Comparison of ENCODE assay signal across 8 cellular contexts in genomic region chr15:75686212-75686642, GRCh38. TPM values are rescaled to one million over a fixed set of nuclear protein-coding genes. Genes with fewer than 3 reads are reported as not detected.
DNase-seq lines count a peak whose midpoint lies in the region; ATAC-seq, FAIRE-seq and TF ChIP-seq lines count a peak whose summit lies in the region.
"Not testable (repeated sequence)": the region's sequence is repeated elsewhere in the genome, so short reads cannot be mapped to it uniquely, and the experiment has no call there.

No MANE protein-coding gene starts in this region.

- WGBS in heart right ventricle, 2 donors: 33 to 36% methylated on average over 14 of the region's 14 CpGs
- 30 to 38% methylated on average over 12 to 14 of the region's 14 CpGs for WGBS in pancreas, 2 donors

- H3K4me3 Mint-ChIP-seq in activated CD4-positive, alpha-beta T cell treated with anti-CD3 and anti-CD28 coated beads for 36 hours; stimulated activated naive B cell treated with anti-CD40 and anti-IgM and Interleukin-4, amounts not matched to agents 10 μg/mL and 1 μg/mL and 100 μg/mL, for 72 hours: not testable (repeated sequence)

- not testable (repeated sequence) for H3K27ac ChIP-seq in heart right ventricle, pancreas

- H3K4me1 ChIP-seq in heart right ventricle: peaks cover 0 to 16% (median 5%) of the 10 kb centered on the region in 9 donors
- not testable (repeated sequence) for H3K4me1 ChIP-seq in pancreas

- not testable (repeated sequence) for H3K27me3 ChIP-seq in heart right ventricle, pancreas

- not testable (repeated sequence) for H3K27ac Mint-ChIP-seq in activated CD4-positive, alpha-beta T cell treated with anti-CD3 and anti-CD28 coated beads for 36 hours; stimulated activated naive B cell treated with anti-CD40 and anti-IgM and Interleukin-4, amounts not matched to agents 10 μg/mL and 1 μg/mL and 100 μg/mL, for 72 hours

- not testable (repeated sequence) for H3K4me3 ChIP-seq in heart right ventricle, pancreas

- H3K4me1 Mint-ChIP-seq in activated CD4-positive, alpha-beta T cell treated with anti-CD3 and anti-CD28 coated beads for 36 hours; stimulated activated naive B cell treated with anti-CD40 and anti-IgM and Interleukin-4, amounts not matched to agents 10 μg/mL and 1 μg/mL and 100 μg/mL, for 72 hours: not testable (repeated sequence)

- ATAC-seq in HG03196 (IDR thresholded peaks at IDR 0.05; ENCODE audit: unreplicated experiment) (peak; percentile 61), heart right ventricle (peak; percentile 53 to 83 (median 75)), pancreas (peak; percentile 79 to 91 (median 86))
- peak; percentile 87 for ATAC-seq in activated CD4-positive, alpha-beta T cell treated with anti-CD3 and anti-CD28 coated beads for 36 hours
- ATAC-seq in stimulated activated naive B cell treated with anti-CD40 and anti-IgM and Interleukin-4, amounts not matched to agents 10 μg/mL and 1 μg/mL and 100 μg/mL, for 72 hours (replicated peaks): peak; percentile 84 to 91

- H3K36me3 Mint-ChIP-seq in activated CD4-positive, alpha-beta T cell treated with anti-CD3 and anti-CD28 coated beads for 36 hours (ENCODE audit: low read depth); stimulated activated naive B cell treated with anti-CD40 and anti-IgM and Interleukin-4, amounts not matched to agents 10 μg/mL and 1 μg/mL and 100 μg/mL, for 72 hours: not testable (repeated sequence)

- POLR2A ChIA-PET in activated CD4-positive, alpha-beta T cell treated with anti-CD3 and anti-CD28 coated beads for 36 hours (lab: Charles Lee): not testable (repeated sequence)

- not testable (repeated sequence) for H3K9me3 ChIP-seq in heart right ventricle, pancreas

- CTCF ChIA-PET in activated CD4-positive, alpha-beta T cell treated with anti-CD3 and anti-CD28 coated beads for 36 hours (lab: Charles Lee): interaction anchor here (0.6 to 1.7 kb wide), 9 partner anchors 9 to 318 kb away, joined by 3 to 6 read pairs (median 3); a partner anchor contains a TSS

- not testable (repeated sequence) for H3K27me3 Mint-ChIP-seq in activated CD4-positive, alpha-beta T cell treated with anti-CD3 and anti-CD28 coated beads for 36 hours; stimulated activated naive B cell treated with anti-CD40 and anti-IgM and Interleukin-4, amounts not matched to agents 10 μg/mL and 1 μg/mL and 100 μg/mL, for 72 hours

- intact Hi-C loops in activated CD4-positive, alpha-beta T cell treated with anti-CD3 and anti-CD28 coated beads for 36 hours (cut with DNase I, micrococcal nuclease): loop anchor here (1.0 to 10.0 kb wide), 2 partner anchors 116 to 661 kb away; partner anchors contain the start of gene PPCDC (in 1 of the 2)
- intact Hi-C loops in heart right ventricle (cut with DNase I) (loop anchor here in 6 of 10 donors (2.0 to 10.0 kb wide), 6 partner anchors 41 to 117 kb away; no protein-coding TSS in a partner anchor), pancreas (cut with DNase I) (loop anchor here (10.0 kb wide), 3 partner anchors 51 to 321 kb away; partner anchors contain the start of genes MAN2C1 (in 1 of the 3) and SNUPN (in 1 of the 3))

- not testable (repeated sequence) for H3K9me3 Mint-ChIP-seq in activated CD4-positive, alpha-beta T cell treated with anti-CD3 and anti-CD28 coated beads for 36 hours (ENCODE audit: low read depth); stimulated activated naive B cell treated with anti-CD40 and anti-IgM and Interleukin-4, amounts not matched to agents 10 μg/mL and 1 μg/mL and 100 μg/mL, for 72 hours

- DNase-seq in Caki2 (ENCODE audit: low read depth) (peak; percentile 37), NCI-H774 (lab: John Stamatoyannopoulos, UW) (peak; percentile 26), astrocyte of the hippocampus (ENCODE audit: low read depth, low spot score) (peak; percentile 77), heart right ventricle (peak; percentile 84 to 87), pancreas (peak; percentile 58 to 94 (median 86))
- peak; percentile 89 for DNase-seq in activated CD4-positive, alpha-beta T cell treated with anti-CD3 and anti-CD28 coated beads for 36 hours
- peak; percentile 76 for DNase-seq in stimulated activated naive B cell treated with anti-CD40 and anti-IgM and Interleukin-4, amounts not matched to agents 10 μg/mL and 1 μg/mL and 100 μg/mL, for 72 hours

- in situ Hi-C loops in Caki2 (cut with HindIII; ENCODE audit: low pct_unique_long_range_greater_than_20kb, low sequenced_read_pairs): not testable (repeated sequence)

- H3K36me3 ChIP-seq in heart right ventricle: peaks cover 0 to 55% (median 0%) of the 10 kb centered on the region in 9 donors
- not testable (repeated sequence) for H3K36me3 ChIP-seq in pancreas

- not testable (repeated sequence) for FAIRE-seq in pancreas (lab: Jason Lieb, UNC)

- peak; percentile 71 to 89 (median 76) for TF ChIP-seq CTCF in heart right ventricle (IDR thresholded peaks at IDR 0.05)
- peak; percentile 47 to 69 (median 67) for TF ChIP-seq CTCF in pancreas (IDR thresholded peaks at IDR 0.05)

RNA-seq across cellular contexts. Expression of gene CSPG4, which starts 26.4 kb away (rescaled TPM):
- total RNA-seq in Caki2 (2014; rRNA removed; shearing (Covaris generic); ENCODE audit: low replicate concordance): 0.03 and 0.20 TPM in 2 replicates
- not detected for total RNA-seq in activated CD4-positive, alpha-beta T cell treated with anti-CD3 and anti-CD28 coated beads for 36 hours
- total RNA-seq in heart right ventricle: 10 to 100 TPM in 8 of 10 donors, 1 to 10 TPM in 2; 7.4 to 19.8 (median 13.0) TPM
- polyA plus RNA-seq in heart right ventricle: 10 to 100 TPM; 12.1 TPM
- total RNA-seq in pancreas: 1 to 10 TPM in 2 of 6 donors, under 1 TPM in 4; 0.35 to 1.2 (median 0.95) TPM
- polyA plus RNA-seq in pancreas: 1 to 10 TPM; 2.9 to 3.1 TPM

RNA-seq across cellular contexts. Expression of gene SNX33, which starts 38.5 kb away (rescaled TPM):
- total RNA-seq in Caki2 (2014; rRNA removed; shearing (Covaris generic); ENCODE audit: low replicate concordance): 9.0 and 10.2 TPM in 2 replicates
- 1 to 10 TPM; 2.2 to 2.4 TPM for total RNA-seq in activated CD4-positive, alpha-beta T cell treated with anti-CD3 and anti-CD28 coated beads for 36 hours
- total RNA-seq in heart right ventricle: 10 to 100 TPM in 4 of 10 donors, 1 to 10 TPM in 6; 7.6 to 14.8 (median 9.8) TPM
- 1 to 10 TPM; 7.4 to 8.1 TPM for polyA plus RNA-seq in heart right ventricle
- 10 to 100 TPM; 12.8 to 24.1 (median 14.6) TPM for total RNA-seq in pancreas
- 10 to 100 TPM in 1 of 2 donors, 1 to 10 TPM in 1; 9.8 to 13.2 TPM for polyA plus RNA-seq in pancreas

RNA-seq across cellular contexts. Expression of gene IMP3, which starts 46.2 kb away (rescaled TPM):
- total RNA-seq in Caki2 (2014; rRNA removed; shearing (Covaris generic); ENCODE audit: low replicate concordance): 52.3 and 76.2 TPM in 2 replicates
- total RNA-seq in activated CD4-positive, alpha-beta T cell treated with anti-CD3 and anti-CD28 coated beads for 36 hours: 10 to 100 TPM; 80.3 to 87.5 TPM
- total RNA-seq in heart right ventricle: 10 to 100 TPM; 33.8 to 57.6 (median 40.2) TPM
- 10 to 100 TPM; 33.7 to 77.2 TPM for polyA plus RNA-seq in heart right ventricle
- total RNA-seq in pancreas: 10 to 100 TPM; 18.7 to 34.8 (median 29.2) TPM
- 10 to 100 TPM; 28.4 to 39.6 TPM for polyA plus RNA-seq in pancreas

Comparison
In these comparisons a context has a peak if more than half of its experiments do, and no peak if none do; other contexts are left out.
1. DNase-seq: peak in every context shown above with its lines; median percentile 89 in activated CD4-positive, alpha-beta T cell treated with anti-CD3 and anti-CD28 coated beads for 36 hours; 86 in pancreas; 86 in heart right ventricle; 77 in astrocyte of the hippocampus; 76 in stimulated activated naive B cell treated with anti-CD40 and anti-IgM and Interleukin-4, amounts not matched to agents 10 μg/mL and 1 μg/mL and 100 μg/mL, for 72 hours; 37 in Caki2; 26 in NCI-H774.